ENCODE assay signal across 21 cellular contexts in the genomic region with DNA sequence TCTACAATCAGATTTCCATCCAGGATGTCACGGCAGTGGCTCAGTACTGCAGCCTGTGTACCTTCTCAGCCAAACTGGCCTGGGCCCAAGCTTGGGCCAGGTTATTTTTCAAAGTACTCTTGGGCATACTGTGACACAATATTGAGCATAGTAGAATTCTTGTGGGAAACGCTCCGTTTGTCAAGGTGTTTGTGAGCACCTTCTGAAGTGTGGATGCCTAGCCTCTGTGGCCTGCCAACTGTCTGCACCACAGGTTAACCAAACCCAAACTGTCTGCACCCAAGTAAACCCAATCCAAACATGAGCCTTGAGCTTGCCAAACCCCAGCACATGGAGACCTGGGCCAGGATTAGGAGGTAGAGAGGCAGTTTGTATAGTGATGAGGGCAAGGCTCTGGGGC.
"Had no signal": no experiment of that assay in that cellular context is flagged by ENCODE, and none has a peak within 500 bp of the region (broad histone marks: within the 10 kb centered on the region; RNA-seq: fewer than 3 reads in every experiment).

No MANE protein-coding gene starts in this region.

- H3K36me3 ChIP-seq: ascending aorta, gastroesophageal sphincter, tibial nerve, uterus had no signal

- H3K4me3 Mint-ChIP-seq: activated CD8-positive, alpha-beta T cell treated with anti-CD3 and anti-CD28 coated beads, Interleukin-2, amount 10 ng/mL, durations not matched to agents 7 days and 5 days; activated naive CD8-positive, alpha-beta T cell treated with anti-CD3 and anti-CD28 coated beads, Interleukin-2, amount 50 U/mL, for 24 hours; activated T-helper 1 cell treated with anti-CD3 and anti-CD28 coated beads, Interleukin-12 subunit alpha, Interleukin-12 subunit beta, Interleukin-2, Interleukin-4 antibody, amounts not matched to agents 30 ng/mL and 10 ng/mL and 1 ng/mL, durations not matched to agents 14 hours and 24 hours and 36 hours; central memory CD8-positive, alpha-beta T cell; naive thymus-derived CD4-positive, alpha-beta T cell; stimulated activated naive CD8-positive, alpha-beta T cell treated with anti-CD3 and anti-CD28 coated beads, Interleukin-15, Interleukin-2, amounts not matched to agents 100 ng/mL and 50 ng/mL, for 24 hours had no signal

- H3K4me1 ChIP-seq: uterus had no signal

- H3K27ac ChIP-seq: ascending aorta, epithelial cell of prostate, gastroesophageal sphincter, uterus had no signal

- H3K9me3 ChIP-seq: ascending aorta, gastroesophageal sphincter, tibial nerve, uterus had no signal

- H3K4me3 ChIP-seq: ascending aorta, gastroesophageal sphincter, tibial nerve, uterus had no signal

- H3K27ac Mint-ChIP-seq: activated CD8-positive, alpha-beta T cell treated with anti-CD3 and anti-CD28 coated beads, Interleukin-2, amount 10 ng/mL, durations not matched to agents 7 days and 5 days; activated naive CD8-positive, alpha-beta T cell treated with anti-CD3 and anti-CD28 coated beads, Interleukin-2, amount 50 U/mL, for 24 hours; activated T-helper 1 cell treated with anti-CD3 and anti-CD28 coated beads, Interleukin-12 subunit alpha, Interleukin-12 subunit beta, Interleukin-2, Interleukin-4 antibody, amounts not matched to agents 30 ng/mL and 10 ng/mL and 1 ng/mL, durations not matched to agents 14 hours and 24 hours and 36 hours; naive thymus-derived CD4-positive, alpha-beta T cell; progenitor cell of endocrine pancreas; stimulated activated naive CD8-positive, alpha-beta T cell treated with anti-CD3 and anti-CD28 coated beads, Interleukin-15, Interleukin-2, amounts not matched to agents 100 ng/mL and 50 ng/mL, for 24 hours had no signal

- H3K36me3 Mint-ChIP-seq: naive thymus-derived CD4-positive, alpha-beta T cell had no signal

- H3K4me1 Mint-ChIP-seq: activated naive CD8-positive, alpha-beta T cell treated with anti-CD3 and anti-CD28 coated beads, Interleukin-2, amount 50 U/mL, for 24 hours; central memory CD8-positive, alpha-beta T cell; naive thymus-derived CD4-positive, alpha-beta T cell had no signal

- H3K27me3 ChIP-seq: ascending aorta, gastroesophageal sphincter, tibial nerve, uterus had no signal

- DNase-seq: activated CD4-positive, alpha-beta T cell treated with anti-CD3 and anti-CD28 coated beads, Interleukin-2, amount 50 U/mL, for 1 hour; activated CD4-positive, CD25-positive, alpha-beta regulatory T cell treated with anti-CD3 and anti-CD28 coated beads, Interleukin-2, amount 50 U/mL, for 72 hours; activated CD8-positive, alpha-beta T cell treated with anti-CD3 and anti-CD28 coated beads, Interleukin-2, amount 10 ng/mL, durations not matched to agents 7 days and 5 days; activated gamma-delta T cell; activated naive CD4-positive, alpha-beta T cell treated with anti-CD3 and anti-CD28 coated beads, Interleukin-2, amount 50 U/mL, for 16 hours; activated naive CD8-positive, alpha-beta T cell treated with anti-CD3 and anti-CD28 coated beads, Interleukin-2, amount 50 U/mL, for 24 hours; cortex of kidney; hypothalamus; mesendoderm; naive thymus-derived CD4-positive, alpha-beta T cell; stimulated activated CD4-positive, alpha-beta T cell treated with anti-CD3 and anti-CD28 coated beads, Interleukin-4, amount 100 ng/mL, for 4 hours; T-helper 2 cell; uterus had no signal

- H3K9me3 Mint-ChIP-seq: activated naive CD8-positive, alpha-beta T cell treated with anti-CD3 and anti-CD28 coated beads, Interleukin-2, amount 50 U/mL, for 24 hours; activated T-helper 1 cell treated with anti-CD3 and anti-CD28 coated beads, Interleukin-12 subunit alpha, Interleukin-12 subunit beta, Interleukin-2, Interleukin-4 antibody, amounts not matched to agents 30 ng/mL and 10 ng/mL and 1 ng/mL, durations not matched to agents 14 hours and 24 hours and 36 hours; central memory CD8-positive, alpha-beta T cell; naive thymus-derived CD4-positive, alpha-beta T cell; stimulated activated naive CD8-positive, alpha-beta T cell treated with anti-CD3 and anti-CD28 coated beads, Interleukin-15, Interleukin-2, amounts not matched to agents 100 ng/mL and 50 ng/mL, for 24 hours had no signal

- ATAC-seq: activated CD8-positive, alpha-beta T cell treated with anti-CD3 and anti-CD28 coated beads, Interleukin-2, amount 10 ng/mL, durations not matched to agents 7 days and 5 days; gastroesophageal sphincter; naive thymus-derived CD4-positive, alpha-beta T cell had no signal

- H3K27me3 Mint-ChIP-seq: progenitor cell of endocrine pancreas; stimulated activated naive CD8-positive, alpha-beta T cell treated with anti-CD3 and anti-CD28 coated beads, Interleukin-15, Interleukin-2, amounts not matched to agents 100 ng/mL and 50 ng/mL, for 24 hours had no signal
